8 cellular contexts compared by ENCODE assay signal in the genomic region with DNA sequence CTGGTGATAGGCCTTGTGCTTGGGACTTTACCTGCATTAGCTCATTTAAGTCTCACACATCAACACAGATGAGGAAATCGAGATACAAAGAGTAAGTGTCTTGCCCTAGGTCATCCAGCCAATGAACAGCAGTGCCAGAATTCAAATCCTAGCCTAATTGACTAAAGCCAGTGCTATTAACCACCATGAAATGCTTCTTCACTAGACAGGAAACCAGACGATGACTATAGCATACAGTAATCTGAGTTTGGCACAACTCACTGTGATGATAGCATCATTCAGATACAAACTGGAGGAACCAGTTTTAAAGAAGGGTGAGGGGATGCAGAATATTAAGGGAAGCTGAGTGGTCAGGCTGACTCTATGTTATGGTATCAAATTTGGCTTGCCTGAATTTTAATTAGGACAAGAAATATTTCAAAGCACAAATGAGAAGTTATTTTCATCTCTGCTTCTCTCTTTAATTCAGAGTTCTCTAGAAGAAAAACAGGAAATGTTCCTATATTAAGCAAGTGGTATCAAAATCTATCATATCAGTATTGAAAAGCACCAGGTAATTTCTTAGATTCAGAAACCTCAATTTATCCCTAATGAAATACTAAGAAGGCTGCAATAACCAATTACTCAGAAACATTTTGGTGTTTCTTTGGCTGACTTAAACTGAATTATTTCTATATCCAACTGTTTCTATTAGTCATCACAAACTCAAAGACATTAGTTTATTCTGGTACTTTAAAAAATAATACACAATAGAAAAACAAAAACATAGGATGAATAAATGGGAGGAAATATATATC.
DNase-seq lines count a peak whose midpoint lies in the region; ATAC-seq, FAIRE-seq and TF ChIP-seq lines count a peak whose summit lies in the region.

No MANE protein-coding gene starts in this region.

- intact Hi-C loops in activated B cell treated with CpG ODN at 0.5 μM for 24 hours (cut with micrococcal nuclease): loop anchor here (1.0 kb wide), 3 partner anchors 17 to 147 kb away; a partner anchor contains a TSS

- POLR2A ChIA-PET in activated B cell treated with CpG ODN at 0.5 μM for 24 hours (lab: Charles Lee): interaction anchor here (0.7 to 1.3 kb wide), 3 partner anchors 16 to 45 kb away, joined by 3 to 4 read pairs (median 3); no protein-coding TSS in a partner anchor

- CTCF ChIA-PET in activated B cell treated with CpG ODN at 0.5 μM for 24 hours (lab: Charles Lee): interaction anchor here (0.6 kb wide), 1 partner anchor 19 kb away, joined by 3 read pairs; no protein-coding TSS in a partner anchor

- DNase-seq in NCI-H748 (lab: John Stamatoyannopoulos, UW; ENCODE audit: unreplicated experiment) (peak; percentile 66), NCI-H748 treated with DMSO at 0.1 percent for 48 hours (lab: John Stamatoyannopoulos, UW) (no peak), activated B cell treated with CpG ODN at 0.5 μM for 24 hours (no peak), frontal cortex (ENCODE audit: low spot score in 2 of 2) (no peak), ureter (ENCODE audit: low spot score) (no peak), NCI-H82 treated with DMSO at 0.1 percent for 48 hours (lab: John Stamatoyannopoulos, UW; ENCODE audit: unreplicated experiment) (no peak)

- H3K4me1 Mint-ChIP-seq in activated B cell treated with CpG ODN at 0.5 μM for 24 hours: peaks cover 61% of the 10 kb centered on the region

- no peaks in the 10 kb centered on the region for H3K27me3 Mint-ChIP-seq in activated B cell treated with CpG ODN at 0.5 μM for 24 hours

- TF ChIP-seq CTCF in activated B cell treated with CpG ODN at 0.5 μM for 24 hours (IDR thresholded peaks at IDR 0.05): no peak

- peak; percentile 23 for ATAC-seq in HG03432 (IDR thresholded peaks at IDR 0.05; ENCODE audit: unreplicated experiment)
- ATAC-seq in activated B cell treated with CpG ODN at 0.5 μM for 24 hours (ENCODE audit: low read depth): peak; percentile 34
- no peak for ATAC-seq in GM18907 (IDR thresholded peaks at IDR 0.05; ENCODE audit: unreplicated experiment)

- H3K27ac Mint-ChIP-seq in activated B cell treated with CpG ODN at 0.5 μM for 24 hours: peak overlapping the region; percentile 74

- FAIRE-seq in frontal cortex (lab: Jason Lieb, UNC): peak; percentile 34

- H3K36me3 Mint-ChIP-seq in activated B cell treated with CpG ODN at 0.5 μM for 24 hours (ENCODE audit: low read depth): no peaks in the 10 kb centered on the region

- peak overlapping the region; percentile 5 for H3K4me3 Mint-ChIP-seq in activated B cell treated with CpG ODN at 0.5 μM for 24 hours

- no peaks in the 10 kb centered on the region for H3K9me3 Mint-ChIP-seq in activated B cell treated with CpG ODN at 0.5 μM for 24 hours
